Comparison of ENCODE assay signal across 8 cellular contexts in genomic region chr7:118184392-118184899, GRCh38. TPM values are rescaled to one million over a fixed set of nuclear protein-coding genes. Genes with fewer than 3 reads are reported as not detected.
DNase-seq lines count a peak whose midpoint lies in the region; ATAC-seq, FAIRE-seq and TF ChIP-seq lines count a peak whose summit lies in the region.

No MANE protein-coding gene starts in this region.

- H3K4me3 ChIP-seq in pancreas = peak overlapping the region; percentile 65 to 88 (median 84)

- no peaks in the 10 kb centered on the region for H3K27me3 ChIP-seq in pancreas

- no peak for TF ChIP-seq POLR2A in erythroblast (IDR thresholded peaks at IDR 0.05; ENCODE audit: low read length)

- FAIRE-seq in pancreas (lab: Jason Lieb, UNC) = no peak

- ATAC-seq in pancreas = no peak
- ATAC-seq in GM19351 (IDR thresholded peaks at IDR 0.05; ENCODE audit: unreplicated experiment) = no peak

- peak; percentile 45 for DNase-seq in SHP77 treated with DMSO at 0.1 percent for 48 hours (lab: John Stamatoyannopoulos, UW)
- no peak for DNase-seq in SHP77 (lab: John Stamatoyannopoulos, UW)
- DNase-seq in SK-MEL-5 (ENCODE audit: low read depth, low spot score) = peak; percentile 30
- DNase-seq in erythroblast (lab: John Stamatoyannopoulos, UW) = peak; percentile 60 to 78
- DNase-seq in pancreas = no peak
- DNase-seq in GOT3 (lab: John Stamatoyannopoulos, UW) = no peak
- no peak for DNase-seq in NCI-H1048 (lab: John Stamatoyannopoulos, UW)

- intact Hi-C loops in pancreas (cut with DNase I) = no loop called here

- in situ Hi-C loops in SK-MEL-5 (cut with HindIII; ENCODE audit: low pct_unique_long_range_greater_than_20kb, low sequenced_read_pairs) = no loop called here

- H3K9me3 ChIP-seq in pancreas = no peaks in the 10 kb centered on the region

- WGBS in pancreas, 2 donors = 1 to 2% methylated on average over 18 of the region's 18 CpGs

- peak overlapping the region; percentile 75 to 93 (median 87) for H3K27ac ChIP-seq in pancreas

- peaks cover 0 to 20% (median 19%) of the 10 kb centered on the region in 3 donors for H3K4me1 ChIP-seq in pancreas

- no peak for TF ChIP-seq CTCF in pancreas (IDR thresholded peaks at IDR 0.05)

- no peaks in the 10 kb centered on the region for H3K36me3 ChIP-seq in pancreas

RNA-seq across cellular contexts. Expression of gene LSM8, which starts 0.5 kb away (rescaled TPM):
- total RNA-seq in SK-MEL-5 (2014; rRNA removed; shearing (Covaris generic)) = 183 and 184 TPM in 2 replicates
- polyA plus RNA-seq in SK-MEL-5 (2015; cell fraction: cytosol; rRNA removed) = 140 and 141 TPM in 2 replicates
- polyA plus RNA-seq in SK-MEL-5 (2015; cell fraction: nucleus; rRNA removed) = 423 and 436 TPM in 2 replicates
- total RNA-seq in pancreas = 10 to 100 TPM in 2 of 6 donors, 1 to 10 TPM in 4; 7.9 to 14.1 (median 9.0) TPM
- polyA plus RNA-seq in pancreas = 10 to 100 TPM; 15.7 to 24.6 TPM

RNA-seq across cellular contexts. Expression of gene ANKRD7, which starts 40.1 kb away (rescaled TPM):
- total RNA-seq in SK-MEL-5 (2014; rRNA removed; shearing (Covaris generic)) = 8.7 and 9.6 TPM in 2 replicates
- 3.1 and 3.2 TPM in 2 replicates for polyA plus RNA-seq in SK-MEL-5 (2015; cell fraction: cytosol; rRNA removed)
- 5.4 and 10.8 TPM in 2 replicates for polyA plus RNA-seq in SK-MEL-5 (2015; cell fraction: nucleus; rRNA removed)
- total RNA-seq in pancreas = under 1 TPM; 0.28 to 0.94 (median 0.63) TPM
- 1 to 10 TPM in 1 of 2 donors, under 1 TPM in 1; 0.42 to 1.2 TPM for polyA plus RNA-seq in pancreas

Comparison
In these comparisons a context has a peak if more than half of its experiments do, and no peak if none do; other contexts are left out.
1. DNase-seq: peak in SHP77 treated with DMSO at 0.1 percent for 48 hours (single experiment), SK-MEL-5 (single experiment) and erythroblast (2 of 2); none in SHP77 (0 of 2), pancreas (0 of 6), GOT3 (single experiment) and NCI-H1048 (single experiment).
2. RNA of gene LSM8, which starts 0.5 kb away (total RNA-seq): 183 to 184 TPM in SK-MEL-5; 7.9 to 14.1 TPM in pancreas; every median in the first group is over 10 times any median in the second.